In genomic region chr3:58305882-58306661, GRCh38 we compare ENCODE assay signal across 1 cellular context.
A peak's percentile ranks its signal among the peaks of the same experiment; 100 is the strongest.
TF ChIP-seq lines count a peak whose summit lies in the region.

HTD2 (plus strand) TSS chr3:58306520; CDS start chr3:58317614, 11,094 bp downstream.
RPP14 (plus strand) TSS chr3:58306245; CDS start chr3:58310330, 4,085 bp downstream.

TF ChIP-seq in GM12878, 131 proteins besides CTCF, POLR2A, EP300 and RAD21 (continued from another document and continues in another):
- TF ChIP-seq CUX1 (IDR thresholded peaks at IDR 0.05; ENCODE audit: insufficient replicate concordance, low read depth, low read length): no peak
- peak; percentile 84 for TF ChIP-seq ZBTB4 (CRISPR knock-in tag; IDR thresholded peaks at IDR 0.05)
- peak; percentile 94; the same call in 1 of the 2 replicates for TF ChIP-seq ASH2L (IDR thresholded peaks at IDR 0.05; ENCODE audit: borderline replicate concordance, low read depth)
- no peak for TF ChIP-seq BCL3 (IDR thresholded peaks at IDR 0.05; ENCODE audit: borderline replicate concordance, insufficient read depth, low read depth, low read length, poor library complexity, severe bottlenecking)
- peak; percentile 5; the same call in 1 of the 2 replicates for TF ChIP-seq PKNOX1 (IDR thresholded peaks at IDR 0.05)
- peak; percentile 93 for TF ChIP-seq JUND (IDR thresholded peaks at IDR 0.05; ENCODE audit: low read depth, low read length)
- no peak for TF ChIP-seq BCLAF1 (IDR thresholded peaks at IDR 0.05)
- no peak for TF ChIP-seq WRNIP1 (IDR thresholded peaks at IDR 0.05; ENCODE audit: borderline replicate concordance, low read depth, low read length)
- TF ChIP-seq SPI1 (IDR thresholded peaks at IDR 0.05; ENCODE audit: borderline replicate concordance, insufficient read depth, low read depth, low read length): no peak
- TF ChIP-seq FOXK2 (IDR thresholded peaks at IDR 0.05): no peak
- TF ChIP-seq ZZZ3 (IDR thresholded peaks at IDR 0.05; ENCODE audit: control insufficient read depth, insufficient read length, low read depth): no peak
- TF ChIP-seq PRDM15 (CRISPR knock-in tag; IDR thresholded peaks at IDR 0.05): peak; percentile 76; the same call in 1 of the 2 replicates
- TF ChIP-seq CREM (IDR thresholded peaks at IDR 0.05; ENCODE audit: low read depth): peak; percentile 98
- peak; percentile 48; the same call in 1 of the 2 replicates for TF ChIP-seq NR2F1 (conservative IDR thresholded peaks at IDR 0.05)
- peak; percentile 85 for TF ChIP-seq RUNX3 (IDR thresholded peaks at IDR 0.05; ENCODE audit: low read length)
- TF ChIP-seq ETV6 (conservative IDR thresholded peaks at IDR 0.05 in 1 of 2, IDR thresholded peaks at IDR 0.05 in 1 of 2; ENCODE audit: borderline replicate concordance in 1 of 2, low read depth in 1 of 2): peak in 1 of 2 experiments; percentile 10; a peak in 1 of 4 replicates
- TF ChIP-seq IKZF2 (IDR thresholded peaks at IDR 0.05): peak in 1 of 2 experiments; percentile 63; a peak in 2 of 4 replicates
- TF ChIP-seq NFXL1 (IDR thresholded peaks at IDR 0.05; ENCODE audit: borderline replicate concordance): no peak
- peak; percentile 34; the same call in 1 of the 2 replicates for TF ChIP-seq LARP7 (IDR thresholded peaks at IDR 0.05)
- TF ChIP-seq ATF3 (IDR thresholded peaks at IDR 0.05; ENCODE audit: borderline replicate concordance, extremely low read depth, low read depth, low read length): no peak
- no peak for TF ChIP-seq CEBPB (IDR thresholded peaks at IDR 0.05; ENCODE audit: borderline replicate concordance in 1 of 2, low read depth in 2 of 2, low read length in 2 of 2)
- peak; percentile 100 for TF ChIP-seq ATF7 (IDR thresholded peaks at IDR 0.05; ENCODE audit: low read depth)
- TF ChIP-seq NFYA (IDR thresholded peaks at IDR 0.05; ENCODE audit: borderline replicate concordance, low read depth, low read length): no peak
- TF ChIP-seq SMAD5 (IDR thresholded peaks at IDR 0.05; ENCODE audit: low read depth): no peak
- TF ChIP-seq BHLHE40 (IDR thresholded peaks at IDR 0.05; ENCODE audit: borderline replicate concordance in 1 of 2, low read depth in 2 of 2, low read length in 1 of 2): peak; percentile 75 to 86
- no peak for TF ChIP-seq KLF5 (IDR thresholded peaks at IDR 0.05; ENCODE audit: partially characterized antibody)
- TF ChIP-seq MEF2A (IDR thresholded peaks at IDR 0.05; ENCODE audit: insufficient read depth, low read depth, low read length): 0 out of 2 replicates have a peak, but pooled peaks have one; percentile 45
- no peak for TF ChIP-seq BCL11A (IDR thresholded peaks at IDR 0.05; ENCODE audit: low read depth, low read length)
- peak; percentile 45 for TF ChIP-seq RELA (IDR thresholded peaks at IDR 0.05; ENCODE audit: borderline replicate concordance, partially characterized antibody)
- peak; percentile 63; the same call in 2 of the 3 replicates for TF ChIP-seq POU2F2 (IDR thresholded peaks at IDR 0.05; ENCODE audit: borderline replicate concordance, low read depth, low read length)
- peak; percentile 81 for TF ChIP-seq ZNF592 (IDR thresholded peaks at IDR 0.05)
